8 cellular contexts compared by ENCODE assay signal in the genomic region with DNA sequence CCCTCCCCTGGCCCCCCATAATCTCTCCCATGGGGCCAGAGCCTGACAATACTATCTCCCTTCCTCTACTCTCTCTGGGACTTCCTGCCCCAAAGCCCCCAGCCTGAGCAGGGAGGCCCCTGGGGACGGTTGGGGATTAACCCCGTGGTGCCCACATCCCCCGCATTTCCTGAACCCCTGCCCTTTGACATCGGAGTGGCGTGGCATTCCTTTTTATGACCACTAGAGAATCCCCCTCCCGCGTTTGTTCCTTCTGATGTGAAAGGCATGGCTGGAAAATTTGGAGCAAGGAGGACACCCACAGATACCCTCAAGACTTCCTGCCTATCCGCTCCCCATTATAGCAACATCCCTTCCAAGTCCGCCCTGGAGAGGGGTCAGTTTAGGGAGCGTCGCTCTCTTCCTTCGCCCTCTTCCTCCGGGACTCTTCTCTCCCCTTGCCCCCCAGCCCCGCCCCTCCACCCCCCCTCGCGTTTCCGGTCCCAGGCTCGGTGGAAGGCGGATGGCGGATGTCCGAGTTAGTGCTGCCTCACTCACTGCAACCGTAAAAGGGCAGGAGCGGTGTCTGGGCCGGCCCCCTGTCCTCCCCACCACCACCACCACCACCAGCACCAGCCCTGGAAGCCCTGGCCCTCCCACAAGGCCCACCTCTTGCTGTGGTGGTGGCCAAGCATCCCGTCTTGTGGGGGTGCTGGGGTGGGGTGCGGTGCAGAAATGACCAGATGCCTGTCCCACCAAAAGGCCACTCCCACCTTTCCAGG. TPM values are rescaled to one million over a fixed set of nuclear protein-coding genes. Genes with fewer than 3 reads are reported as not detected.
A peak's percentile ranks its signal among the peaks of the same experiment; 100 is the strongest.
DNase-seq lines count a peak whose midpoint lies in the region; ATAC-seq and TF ChIP-seq lines count a peak whose summit lies in the region.

No MANE protein-coding gene starts in this region.

- POLR2A ChIA-PET in activated CD4-positive, alpha-beta T cell treated with anti-CD3 and anti-CD28 coated beads for 36 hours (lab: Charles Lee): no interaction called here
- POLR2A ChIA-PET in WTC11 (lab: Charles Lee): interaction anchor here (0.5 to 1.9 kb wide), 5 partner anchors 11 to 110 kb away, joined by 4 to 33 read pairs (median 5); a partner anchor contains a TSS

- H3K27me3 Mint-ChIP-seq in activated CD4-positive, alpha-beta T cell treated with anti-CD3 and anti-CD28 coated beads for 36 hours: no peaks in the 10 kb centered on the region
- no peaks in the 10 kb centered on the region; the same call in 1 of the 2 replicates for H3K27me3 Mint-ChIP-seq in WTC11 (ENCODE audit: low read depth)
- no peaks in the 10 kb centered on the region for H3K27me3 Mint-ChIP-seq in natural killer cell (ENCODE audit: low read depth in 2 of 2)

- H3K79me2 ChIP-seq in Karpas-422 (ENCODE audit: low read length) (peaks cover 66% of the 10 kb centered on the region), fibroblast of lung (ENCODE audit: control insufficient read depth, insufficient read depth, low read length) (peaks cover 64% of the 10 kb centered on the region)

- H3K9ac ChIP-seq in Karpas-422 (ENCODE audit: low read length) (peak overlapping the region; percentile 96), fibroblast of lung (ENCODE audit: insufficient read depth, low read length) (peak overlapping the region; percentile 54)

- CTCF ChIA-PET in activated CD4-positive, alpha-beta T cell treated with anti-CD3 and anti-CD28 coated beads for 36 hours (lab: Charles Lee): interaction anchor here (0.9 to 1.5 kb wide), 3 partner anchors 16 to 62 kb away, joined by 3 to 5 read pairs (median 4); no protein-coding TSS in a partner anchor
- CTCF ChIA-PET in WTC11 (lab: Charles Lee): interaction anchor here (0.8 to 1.8 kb wide), 11 partner anchors 10 to 133 kb away, joined by 3 to 10 read pairs (median 4); a partner anchor contains a TSS

- intact Hi-C loops in activated CD4-positive, alpha-beta T cell treated with anti-CD3 and anti-CD28 coated beads for 36 hours (cut with DNase I, micrococcal nuclease): loop anchor here (5.0 kb wide), 4 partner anchors 133 to 762 kb away; a partner anchor contains a TSS
- intact Hi-C loops in natural killer cell (cut with micrococcal nuclease): no loop called here

- H3K36me3 ChIP-seq in Karpas-422 (ENCODE audit: insufficient read depth, low read length) (no peaks in the 10 kb centered on the region), fibroblast of lung (ENCODE audit: control insufficient read depth, insufficient read depth, low read length) (peaks cover 2% of the 10 kb centered on the region)

- ATAC-seq in activated CD4-positive, alpha-beta T cell treated with anti-CD3 and anti-CD28 coated beads for 36 hours: no peak
- peak; percentile 29 for ATAC-seq in WTC11
- ATAC-seq in natural killer cell: peak in 2 of 3 donors; percentile 3 to 5
- no peak for ATAC-seq in HG03196 (IDR thresholded peaks at IDR 0.05; ENCODE audit: unreplicated experiment)

- H3K36me3 Mint-ChIP-seq in activated CD4-positive, alpha-beta T cell treated with anti-CD3 and anti-CD28 coated beads for 36 hours (ENCODE audit: low read depth): peaks cover 20% of the 10 kb centered on the region
- H3K36me3 Mint-ChIP-seq in WTC11: no peaks in the 10 kb centered on the region
- H3K36me3 Mint-ChIP-seq in natural killer cell: no peaks in the 10 kb centered on the region

- H3K9me3 Mint-ChIP-seq in activated CD4-positive, alpha-beta T cell treated with anti-CD3 and anti-CD28 coated beads for 36 hours (ENCODE audit: low read depth): no peaks in the 10 kb centered on the region
- no peaks in the 10 kb centered on the region for H3K9me3 Mint-ChIP-seq in WTC11
- no peaks in the 10 kb centered on the region for H3K9me3 Mint-ChIP-seq in natural killer cell

- H3K27ac ChIP-seq in Karpas-422 (ENCODE audit: low read length): peak overlapping the region; percentile 87
- peak overlapping the region; percentile 56 for H3K27ac ChIP-seq in fibroblast of lung (ENCODE audit: insufficient read depth, low read length)

- peak overlapping the region; percentile 85 for H3K4me3 Mint-ChIP-seq in activated CD4-positive, alpha-beta T cell treated with anti-CD3 and anti-CD28 coated beads for 36 hours
- H3K4me3 Mint-ChIP-seq in WTC11 (peak overlapping the region; percentile 91), natural killer cell (peak overlapping the region; percentile 98)

- H3K27ac Mint-ChIP-seq in activated CD4-positive, alpha-beta T cell treated with anti-CD3 and anti-CD28 coated beads for 36 hours: peak overlapping the region; percentile 88
- H3K27ac Mint-ChIP-seq in WTC11 (peak overlapping the region; percentile 97), natural killer cell (peak overlapping the region; percentile 81 to 97)

- H3K9me2 ChIP-seq in Karpas-422 (replicated peaks; ENCODE audit: insufficient read depth, low read length): no peaks in the 10 kb centered on the region

- peak; percentile 60 for DNase-seq in activated CD4-positive, alpha-beta T cell treated with anti-CD3 and anti-CD28 coated beads for 36 hours
- DNase-seq in activated CD4-positive, alpha-beta T cell treated with anti-CD3 and anti-CD28 coated beads, Interleukin-2, amount 50 U/mL, for 1 hour: no peak
- peak; percentile 77 for DNase-seq in Karpas-422
- DNase-seq in WTC11 (ENCODE audit: low spot score): peak; percentile 74
- peak; percentile 65 to 79 for DNase-seq in fibroblast of lung (ENCODE audit: low read depth in 2 of 2)
- no peak for DNase-seq in natural killer cell
- no peak for DNase-seq in NCI-H187 (lab: John Stamatoyannopoulos, UW)

- H3K4me1 Mint-ChIP-seq in activated CD4-positive, alpha-beta T cell treated with anti-CD3 and anti-CD28 coated beads for 36 hours: peaks cover 56% of the 10 kb centered on the region
- peaks cover 28% of the 10 kb centered on the region for H3K4me1 Mint-ChIP-seq in WTC11
- peaks cover 46 to 62% of the 10 kb centered on the region in 2 donors for H3K4me1 Mint-ChIP-seq in natural killer cell

- H2AFZ ChIP-seq in Karpas-422 (ENCODE audit: low read length): no peak overlapping the region
- H2AFZ ChIP-seq in fibroblast of lung (ENCODE audit: low read length): no peak overlapping the region

- H4K20me1 ChIP-seq in Karpas-422 (ENCODE audit: insufficient read depth, low read depth, low read length): peaks cover 5% of the 10 kb centered on the region; the same call in 1 of the 2 replicates
- H4K20me1 ChIP-seq in fibroblast of lung (ENCODE audit: control insufficient read depth, extremely low read depth, insufficient read depth, low read length): no peaks in the 10 kb centered on the region

- H3K4me2 ChIP-seq in Karpas-422 (ENCODE audit: low read depth, low read length, poor library complexity, severe bottlenecking) (peak overlapping the region; percentile 80), fibroblast of lung (ENCODE audit: extremely low read depth, insufficient read depth, low read length) (peak overlapping the region; percentile 96)

- no peak for TF ChIP-seq CTCF in WTC11 (IDR thresholded peaks at IDR 0.05)
- TF ChIP-seq CTCF in fibroblast of lung (conservative IDR thresholded peaks at IDR 0.05 in 1 of 2, IDR thresholded peaks at IDR 0.05 in 1 of 2; ENCODE audit: low read depth in 1 of 2, low read length in 2 of 2): no peak
- TF ChIP-seq CTCF in natural killer cell (IDR thresholded peaks at IDR 0.05): no peak

- H3K9me3 ChIP-seq in Karpas-422 (ENCODE audit: low read length): no peaks in the 10 kb centered on the region
- no peaks in the 10 kb centered on the region for H3K9me3 ChIP-seq in fibroblast of lung (ENCODE audit: control insufficient read depth, insufficient read depth, low read depth, low read length)

- H3K4me3 ChIP-seq in Karpas-422 (ENCODE audit: low read length): peak overlapping the region; percentile 99
- peak overlapping the region; percentile 65 to 96 (median 93) for H3K4me3 ChIP-seq in fibroblast of lung (replicated peaks in 1 of 4; ENCODE audit: control extremely low read depth in 1 of 4, insufficient read depth in 1 of 4, low read depth in 3 of 4, low read length in 4 of 4)

- H3K4me1 ChIP-seq in Karpas-422 (ENCODE audit: low read length) (peaks cover 48% of the 10 kb centered on the region), fibroblast of lung (ENCODE audit: control insufficient read depth, extremely low read depth, insufficient read depth, low read length) (peaks cover 12% of the 10 kb centered on the region)

- H3K27me3 ChIP-seq in Karpas-422 (ENCODE audit: low read length): no peaks in the 10 kb centered on the region
- no peaks in the 10 kb centered on the region for H3K27me3 ChIP-seq in fibroblast of lung (ENCODE audit: control insufficient read depth, insufficient read depth, low read length)

RNA-seq across cellular contexts. Expression of a gene that starts 1.8 kb away (rescaled TPM):
- total RNA-seq in activated CD4-positive, alpha-beta T cell treated with anti-CD3 and anti-CD28 coated beads for 36 hours: 100 to 1,000 TPM; 152 to 153 TPM
- 77.9 and 97.9 TPM in 2 replicates for total RNA-seq in Karpas-422 (2014; rRNA removed; shearing (Covaris generic); ENCODE audit: low replicate concordance)
- total RNA-seq in WTC11 (2021) (143 to 146 TPM (median 144 TPM) in 3 replicates), fibroblast of lung (33.1 and 40.3 TPM in 2 replicates), natural killer cell (100 to 1,000 TPM; 192 to 244 (median 237) TPM)
- 62.3 and 67.9 TPM in 2 replicates for polyA plus RNA-seq in fibroblast of lung
- 74.5 and 87.1 TPM in 2 replicates for polyA plus RNA-seq in fibroblast of lung (2012)
- 70.0 and 82.2 TPM in 2 replicates for polyA minus RNA-seq in fibroblast of lung (ENCODE audit: low replicate concordance)

RNA-seq across cellular contexts. Expression of a gene that starts 10.9 kb away (rescaled TPM):
- total RNA-seq in activated CD4-positive, alpha-beta T cell treated with anti-CD3 and anti-CD28 coated beads for 36 hours: 1 to 10 TPM; 2.8 to 3.1 TPM
- total RNA-seq in Karpas-422 (2014; rRNA removed; shearing (Covaris generic); ENCODE audit: low replicate concordance): 0.71 and 8.0 TPM in 2 replicates
- total RNA-seq in WTC11 (2021): 10.3 to 15.1 TPM (median 14.2 TPM) in 3 replicates
- total RNA-seq in fibroblast of lung: 1.8 and 2.8 TPM in 2 replicates
- polyA plus RNA-seq in fibroblast of lung: 2.3 and 2.6 TPM in 2 replicates
- polyA plus RNA-seq in fibroblast of lung (2012): 3.1 and 3.2 TPM in 2 replicates
- polyA minus RNA-seq in fibroblast of lung (ENCODE audit: low replicate concordance): not detected in 2 replicates
- total RNA-seq in natural killer cell: 1 to 10 TPM; 5.1 to 8.3 (median 6.8) TPM

RNA-seq across cellular contexts. Expression of a gene that starts 12.3 kb away (rescaled TPM):
- total RNA-seq in activated CD4-positive, alpha-beta T cell treated with anti-CD3 and anti-CD28 coated beads for 36 hours: 1 to 10 TPM; 2.0 to 3.2 TPM
- 3.1 and 4.6 TPM in 2 replicates for total RNA-seq in Karpas-422 (2014; rRNA removed; shearing (Covaris generic); ENCODE audit: low replicate concordance)
- total RNA-seq in WTC11 (2021) (25.1 to 27.8 TPM (median 27.4 TPM) in 3 replicates), fibroblast of lung (5.1 and 7.9 TPM in 2 replicates), natural killer cell (1 to 10 TPM; 1.9 to 5.5 (median 3.0) TPM)
- polyA plus RNA-seq in fibroblast of lung: 8.9 and 11.7 TPM in 2 replicates
- 19.8 and 23.8 TPM in 2 replicates for polyA plus RNA-seq in fibroblast of lung (2012)
- polyA minus RNA-seq in fibroblast of lung (ENCODE audit: low replicate concordance): 15.0 and 45.2 TPM in 2 replicates

RNA-seq across cellular contexts. Expression of a gene that starts 41.3 kb away (rescaled TPM):
- total RNA-seq in activated CD4-positive, alpha-beta T cell treated with anti-CD3 and anti-CD28 coated beads for 36 hours: 1 to 10 TPM; 7.3 to 7.7 TPM
- total RNA-seq in Karpas-422 (2014; rRNA removed; shearing (Covaris generic); ENCODE audit: low replicate concordance): 2.5 and 4.0 TPM in 2 replicates
- total RNA-seq in WTC11 (2021): 2.3 to 7.2 TPM (median 5.4 TPM) in 3 replicates
- total RNA-seq in fibroblast of lung: 9.5 and 24.9 TPM in 2 replicates
- polyA plus RNA-seq in fibroblast of lung: 2.8 and 48.6 TPM in 2 replicates
- polyA plus RNA-seq in fibroblast of lung (2012): 4.6 and 43.1 TPM in 2 replicates
- polyA minus RNA-seq in fibroblast of lung (ENCODE audit: low replicate concordance): 20.3 and 218 TPM in 2 replicates
- 1,000 to 10,000 TPM in 2 of 3 donors, 100 to 1,000 TPM in 1; 784 to 1,837 (median 1,121) TPM for total RNA-seq in natural killer cell

Comparison
In these comparisons a context has a peak if more than half of its experiments do, and no peak if none do; other contexts are left out.
1. DNase-seq: peak in activated CD4-positive, alpha-beta T cell treated with anti-CD3 and anti-CD28 coated beads for 36 hours (single experiment), Karpas-422 (single experiment), WTC11 (single experiment) and fibroblast of lung (2 of 2); none in activated CD4-positive, alpha-beta T cell treated with anti-CD3 and anti-CD28 coated beads, Interleukin-2, amount 50 U/mL, for 1 hour (single experiment), natural killer cell (single experiment) and NCI-H187 (0 of 2).
2. ATAC-seq: peak in WTC11 (single experiment) and natural killer cell (2 of 3); none in activated CD4-positive, alpha-beta T cell treated with anti-CD3 and anti-CD28 coated beads for 36 hours (single experiment) and HG03196 (single experiment).
3. Peak in every context shown above with its lines, with median percentiles within 50 percentile points of each other: H3K27ac Mint-ChIP-seq and H3K4me3 Mint-ChIP-seq.